8 cellular contexts compared by ENCODE assay signal in the genomic region with DNA sequence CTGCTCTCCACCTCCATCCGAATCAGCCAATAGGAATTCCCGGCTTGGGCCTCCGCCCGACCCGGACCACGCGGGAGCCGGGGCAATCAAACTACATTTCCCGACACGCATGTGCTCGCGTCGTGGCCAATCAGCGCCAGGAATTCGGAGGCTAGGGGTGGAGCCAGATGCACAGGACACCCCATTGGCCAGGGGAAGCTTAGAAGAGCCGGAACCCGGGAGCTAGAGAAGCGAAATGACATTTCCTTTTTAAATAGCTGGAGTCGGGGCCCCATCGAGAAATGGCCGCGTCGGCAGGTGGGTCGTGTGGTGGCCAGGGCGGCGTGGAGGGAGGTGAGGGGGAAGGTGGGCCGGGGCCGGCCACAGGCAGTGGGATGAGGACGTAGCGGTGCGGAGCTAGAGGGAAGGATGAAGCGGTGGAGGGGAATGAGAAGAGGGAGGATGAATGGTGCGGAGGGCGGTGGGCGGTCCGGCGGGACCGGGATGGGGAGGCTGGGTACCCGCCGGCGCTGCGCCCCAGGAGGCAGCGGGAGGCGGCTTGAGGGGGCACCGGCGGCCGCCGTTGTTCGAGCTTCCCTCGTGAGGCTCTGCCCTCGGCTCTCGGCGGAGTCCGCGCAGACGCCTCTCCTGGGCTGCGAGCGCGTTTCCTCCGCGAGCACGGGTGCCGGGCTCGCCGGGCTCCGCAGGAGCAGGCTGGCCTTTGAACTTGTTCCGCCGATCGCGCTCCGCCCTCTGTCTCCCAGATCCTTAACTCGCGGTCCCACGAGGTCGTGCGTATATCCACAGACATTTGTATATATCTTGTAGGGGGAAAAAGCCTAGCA. TPM values are rescaled to one million over a fixed set of nuclear protein-coding genes. Genes with fewer than 3 reads are reported as not detected.
A peak's percentile ranks its signal among the peaks of the same experiment; 100 is the strongest.
DNase-seq lines count a peak whose midpoint lies in the region; ATAC-seq and TF ChIP-seq lines count a peak whose summit lies in the region.

A gene with protein sequence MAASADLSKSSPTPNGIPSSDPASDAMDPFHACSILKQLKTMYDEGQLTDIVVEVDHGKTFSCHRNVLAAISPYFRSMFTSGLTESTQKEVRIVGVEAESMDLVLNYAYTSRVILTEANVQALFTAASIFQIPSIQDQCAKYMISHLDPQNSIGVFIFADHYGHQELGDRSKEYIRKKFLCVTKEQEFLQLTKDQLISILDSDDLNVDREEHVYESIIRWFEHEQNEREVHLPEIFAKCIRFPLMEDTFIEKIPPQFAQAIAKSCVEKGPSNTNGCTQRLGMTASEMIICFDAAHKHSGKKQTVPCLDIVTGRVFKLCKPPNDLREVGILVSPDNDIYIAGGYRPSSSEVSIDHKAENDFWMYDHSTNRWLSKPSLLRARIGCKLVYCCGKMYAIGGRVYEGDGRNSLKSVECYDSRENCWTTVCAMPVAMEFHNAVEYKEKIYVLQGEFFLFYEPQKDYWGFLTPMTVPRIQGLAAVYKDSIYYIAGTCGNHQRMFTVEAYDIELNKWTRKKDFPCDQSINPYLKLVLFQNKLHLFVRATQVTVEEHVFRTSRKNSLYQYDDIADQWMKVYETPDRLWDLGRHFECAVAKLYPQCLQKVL (plus strand): TSS at position 233 of the 824 bp plus-strand sequence. CDS start 49 bp downstream, at position 282.

- peaks cover 18% of the 10 kb centered on the region for H3K4me1 ChIP-seq in lower lobe of right lung

- intact Hi-C loops in lower lobe of right lung (cut with DNase I): no loop called here

- H3K36me3 ChIP-seq in lower lobe of right lung: no peaks in the 10 kb centered on the region

- DNase-seq in COLO668 (lab: John Stamatoyannopoulos, UW; ENCODE audit: unreplicated experiment): peak; percentile 94
- DNase-seq in GM20000 (ENCODE audit: low spot score): peak; percentile 95
- peak; percentile 93 for DNase-seq in HT-29 (ENCODE audit: low spot score)
- peak; percentile 94 for DNase-seq in NK-92 treated with Interleukin-12 subunit alpha and Interleukin-12 subunit beta, amount 100 ng/mL, for 24 hours (lab: John Stamatoyannopoulos, UW)
- DNase-seq in activated CD8-positive, alpha-beta memory T cell treated with anti-CD3 and anti-CD28 coated beads for 24 hours: peak; percentile 96
- DNase-seq in effector CD4-positive, alpha-beta T cell: peak; percentile 96
- peak; percentile 98 for DNase-seq in lower lobe of right lung
- DNase-seq in stimulated activated CD4-positive, alpha-beta T cell treated with anti-CD3 and anti-CD28 coated beads, TNF-alpha, amount 100 ng/mL, for 1 hour (ENCODE audit: low read depth in 3 of 3, low spot score in 1 of 3): peak; percentile 87 to 94 (median 88)

- TF ChIP-seq CTCF in GM20000 (IDR thresholded peaks at IDR 0.05; ENCODE audit: extremely low read depth, missing control alignments): no peak
- TF ChIP-seq CTCF in lower lobe of right lung (IDR thresholded peaks at IDR 0.05): no peak

- ATAC-seq in lower lobe of right lung: peak; percentile 100

- no peaks in the 10 kb centered on the region for H3K9me3 ChIP-seq in lower lobe of right lung

- H3K4me3 ChIP-seq in lower lobe of right lung: peak within 1 kb of the TSS; percentile 87

- H3K27me3 ChIP-seq in lower lobe of right lung (ENCODE audit: low read depth): no peaks in the 10 kb centered on the region

- peak within 1 kb of the TSS; percentile 77 for H3K27ac ChIP-seq in lower lobe of right lung

RNA-seq across cellular contexts. Expression of the gene that starts here (rescaled TPM):
- 0.33 and 0.89 TPM in 2 replicates for total RNA-seq in HT-29 (2014; rRNA removed; shearing (Covaris generic))
- 5.8 TPM for total RNA-seq in lower lobe of right lung

Comparison
In these comparisons a context has a peak if more than half of its experiments do, and no peak if none do; other contexts are left out.
1. Peak in every context shown above with its lines: DNase-seq, ATAC-seq, H3K4me3 ChIP-seq and H3K27ac ChIP-seq.
2. Peak in DNase-seq in HT-29; RNA of the gene not detected or under 1 TPM.